16 cellular contexts compared by ENCODE assay signal in the genomic region with DNA sequence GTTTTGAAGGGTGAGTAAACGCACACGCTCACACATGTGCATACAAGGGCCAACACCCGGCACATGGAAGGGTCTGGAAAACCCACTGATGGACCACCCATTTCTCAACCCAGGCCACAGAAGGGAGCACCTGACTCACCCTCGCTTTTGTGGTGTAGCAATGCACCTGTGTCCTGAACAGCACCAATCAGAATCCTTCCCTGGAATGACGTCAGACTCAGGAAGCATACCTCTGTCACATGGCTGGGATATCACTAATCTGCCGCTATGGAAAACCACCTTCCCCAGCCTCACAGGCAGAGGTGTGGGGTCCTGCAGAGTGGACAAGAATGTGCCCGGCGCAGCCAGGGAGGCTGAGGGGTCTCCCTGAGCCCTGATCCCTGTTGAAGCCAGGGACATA. TPM values are rescaled to one million over a fixed set of nuclear protein-coding genes. Genes with fewer than 3 reads are reported as not detected.
DNase-seq lines count a peak whose midpoint lies in the region; FAIRE-seq and TF ChIP-seq lines count a peak whose summit lies in the region.
"Had no signal": no experiment of that assay in that cellular context is flagged by ENCODE, and none has a peak within 500 bp of the region (broad histone marks: within the 10 kb centered on the region; RNA-seq: fewer than 3 reads in every experiment).

No MANE protein-coding gene starts in this region.

- no peak overlapping the region for H2BK12ac ChIP-seq in mesenchymal stem cell (ENCODE audit: low read length in 2 of 2)

- H2AFZ ChIP-seq in mesenchymal stem cell (ENCODE audit: low read depth, low read length) = no peak overlapping the region

- no peak overlapping the region for H3K23ac ChIP-seq in mesenchymal stem cell (ENCODE audit: low read length in 2 of 2)

- no peak overlapping the region for H4K91ac ChIP-seq in mesenchymal stem cell (ENCODE audit: low read length)

- H2BK120ac ChIP-seq in mesenchymal stem cell (ENCODE audit: low read depth, low read length) = no peak overlapping the region

- H2AK5ac ChIP-seq in mesenchymal stem cell (ENCODE audit: low read length, severe bottlenecking) = no peak overlapping the region

- no peak overlapping the region for H3K4me2 ChIP-seq in mesenchymal stem cell (ENCODE audit: low read length, poor library complexity, severe bottlenecking)
- H3K4me2 ChIP-seq: smooth muscle cell had no signal

- H4K8ac ChIP-seq in mesenchymal stem cell (ENCODE audit: low read length) = no peak overlapping the region

- no peak overlapping the region for H2BK15ac ChIP-seq in mesenchymal stem cell (ENCODE audit: low read depth, poor library complexity, severe bottlenecking)

- TF ChIP-seq POLR2A in uterus (IDR thresholded peaks at IDR 0.05) = no peak

- H3K27ac Mint-ChIP-seq in activated naive CD4-positive, alpha-beta T cell treated with anti-CD3 and anti-CD28 coated beads, Interleukin-2, amount 50 U/mL, for 24 hours = peak overlapping the region; percentile 80

- no peaks in the 10 kb centered on the region for H3K79me1 ChIP-seq in mesenchymal stem cell (replicated peaks; ENCODE audit: low read length, poor library complexity, severe bottlenecking)

- H3K27ac ChIP-seq in RWPE1 = peak overlapping the region; percentile 100
- no peak overlapping the region for H3K27ac ChIP-seq in mesenchymal stem cell (ENCODE audit: low read length, poor library complexity, severe bottlenecking)
- H3K27ac ChIP-seq in uterus = no peak overlapping the region

- intact Hi-C loops in uterus (cut with DNase I; ENCODE audit: low total_unique reads) = no loop called here

- H3K4me3 ChIP-seq in bronchial epithelial cell (ENCODE audit: low read depth, low read length) (no peak overlapping the region), mesenchymal stem cell (ENCODE audit: insufficient read depth in 1 of 2, low read depth in 1 of 2, low read length in 2 of 2) (no peak overlapping the region), uterus (no peak overlapping the region)
- H3K4me3 ChIP-seq: smooth muscle cell had no signal

- CTCF ChIA-PET in RWPE1 (lab: Yijun Ruan, JAX) = no interaction called here

- H3K14ac ChIP-seq in mesenchymal stem cell (ENCODE audit: low read length in 2 of 2) = no peak overlapping the region

- H2BK5ac ChIP-seq in mesenchymal stem cell (ENCODE audit: low read depth, low read length, poor library complexity, severe bottlenecking) = no peak overlapping the region

- H3K4me1 ChIP-seq in mesenchymal stem cell (ENCODE audit: control insufficient read depth, insufficient read depth, low read depth, low read length) = peaks cover 14% of the 10 kb centered on the region
- no peaks in the 10 kb centered on the region for H3K4me1 ChIP-seq in uterus

- no peaks in the 10 kb centered on the region for H3K27me3 Mint-ChIP-seq in activated naive CD4-positive, alpha-beta T cell treated with anti-CD3 and anti-CD28 coated beads, Interleukin-2, amount 50 U/mL, for 24 hours

- H3K27me3 ChIP-seq in bronchial epithelial cell (ENCODE audit: control insufficient read depth, insufficient read depth, low read length) (no peaks in the 10 kb centered on the region), mesenchymal stem cell (ENCODE audit: control insufficient read depth in 1 of 2, insufficient read depth in 1 of 2, low read length in 2 of 2) (no peaks in the 10 kb centered on the region), uterus (no peaks in the 10 kb centered on the region)

- H3K9me3 ChIP-seq in mesenchymal stem cell (ENCODE audit: control insufficient read depth, low read length) (no peaks in the 10 kb centered on the region), uterus (no peaks in the 10 kb centered on the region)

- H3K36me3 Mint-ChIP-seq in activated naive CD4-positive, alpha-beta T cell treated with anti-CD3 and anti-CD28 coated beads, Interleukin-2, amount 50 U/mL, for 24 hours = peaks cover 4% of the 10 kb centered on the region

- no peaks in the 10 kb centered on the region for H3K9me3 Mint-ChIP-seq in activated naive CD4-positive, alpha-beta T cell treated with anti-CD3 and anti-CD28 coated beads, Interleukin-2, amount 50 U/mL, for 24 hours
- H3K9me3 Mint-ChIP-seq: neural crest cell had no signal

- H3K4ac ChIP-seq in mesenchymal stem cell (ENCODE audit: low read depth in 1 of 2, low read length in 2 of 2) = no peak overlapping the region

- TF ChIP-seq CTCF in RWPE1 (conservative IDR thresholded peaks at IDR 0.05; ENCODE audit: low read depth) = no peak
- no peak for TF ChIP-seq CTCF in bronchial epithelial cell (IDR thresholded peaks at IDR 0.05; ENCODE audit: insufficient read depth, low read length, severe bottlenecking)
- no peak for TF ChIP-seq CTCF in uterus (IDR thresholded peaks at IDR 0.05)

- no peak overlapping the region for H3K9ac ChIP-seq in mesenchymal stem cell (ENCODE audit: low read length)

- DNase-seq in activated naive CD4-positive, alpha-beta T cell treated with Interleukin-2 at 50 U/mL for 16 hours = no peak
- no peak for DNase-seq in RWPE1 (ENCODE audit: low spot score)
- peak; percentile 56 for DNase-seq in bronchial epithelial cell (ENCODE audit: low read depth)
- peak; percentile 17 for DNase-seq in stimulated activated naive CD4-positive, alpha-beta T cell treated with Interleukin-2 at 50 U/mL for 16 hours (lab: John Stamatoyannopoulos, UW)
- no peak for DNase-seq in mesenchymal stem cell
- no peak for DNase-seq in NCI-H510A treated with DMSO at 0.1 percent for 48 hours (lab: John Stamatoyannopoulos, UW)
- no peak for DNase-seq in uterus
- DNase-seq: activated gamma-delta T cell treated with Interleukin-2 at 50 U/mL for 16 hours, left cardiac atrium, NCI-H187, PC-3 had no signal

- FAIRE-seq in bronchial epithelial cell (lab: Jason Lieb, UNC) = peak; percentile 98
- FAIRE-seq: frontal cortex had no signal

- WGBS in mesenchymal stem cell = 85% methylated on average over 8 of the region's 8 CpGs

- peaks cover 32% of the 10 kb centered on the region for H3K4me1 Mint-ChIP-seq in activated naive CD4-positive, alpha-beta T cell treated with anti-CD3 and anti-CD28 coated beads, Interleukin-2, amount 50 U/mL, for 24 hours

- peak overlapping the region; percentile 63 for H3K4me3 Mint-ChIP-seq in activated naive CD4-positive, alpha-beta T cell treated with anti-CD3 and anti-CD28 coated beads, Interleukin-2, amount 50 U/mL, for 24 hours
- H3K4me3 Mint-ChIP-seq: neural crest cell had no signal

- POLR2A ChIA-PET in RWPE1 (lab: Yijun Ruan, JAX; ENCODE audit: low non-redundant PET) = no interaction called here

- no peaks in the 10 kb centered on the region for H3K36me3 ChIP-seq in bronchial epithelial cell (ENCODE audit: control insufficient read depth, insufficient read depth, low read length)
- H3K36me3 ChIP-seq in mesenchymal stem cell (ENCODE audit: control insufficient read depth in 1 of 2, insufficient read depth in 2 of 2, low read depth in 1 of 2, low read length in 2 of 2) = peaks cover 0 to 4% of the 10 kb centered on the region in 2 experiments
- no peaks in the 10 kb centered on the region for H3K36me3 ChIP-seq in uterus

- H3K18ac ChIP-seq in mesenchymal stem cell (ENCODE audit: low read depth in 1 of 2, low read length in 2 of 2) = no peak overlapping the region

RNA-seq across cellular contexts. Expression of a gene that starts 9.0 kb away (rescaled TPM):
- total RNA-seq in bronchial epithelial cell (not detected in 2 replicates), uterus (1 to 10 TPM in 1 of 4 donors, under 1 TPM in 2, not detected in 1; 0.76 to 8.8 (median 0.76) TPM)
- polyA plus RNA-seq in mesenchymal stem cell (2013, experiment 1 of 2) = not detected
- polyA plus RNA-seq in mesenchymal stem cell (2013, experiment 2 of 2) = not detected
- total RNA-seq: dermis microvascular lymphatic vessel endothelial cell, neural crest cell, PC-3 had no signal

RNA-seq across cellular contexts. Expression of a gene that starts 13.7 kb away (rescaled TPM):
- 2.4 and 7.0 TPM in 2 replicates for total RNA-seq in bronchial epithelial cell
- 9.7 TPM for polyA plus RNA-seq in mesenchymal stem cell (2013, experiment 1 of 2)
- polyA plus RNA-seq in mesenchymal stem cell (2013, experiment 2 of 2) = 8.7 TPM
- total RNA-seq in uterus = 10 to 100 TPM; 15.8 to 67.1 (median 27.7) TPM

RNA-seq across cellular contexts. Expression of a gene that starts 29.1 kb away (rescaled TPM):
- under 0.01 and 0.26 TPM in 2 replicates for total RNA-seq in bronchial epithelial cell
- 10.2 TPM for polyA plus RNA-seq in mesenchymal stem cell (2013, experiment 1 of 2)
- 9.7 TPM for polyA plus RNA-seq in mesenchymal stem cell (2013, experiment 2 of 2)
- 1 to 10 TPM in 2 of 4 donors, under 1 TPM in 1, not detected in 1; under 0.01 to 3.0 (median 1.5) TPM for total RNA-seq in uterus
- total RNA-seq: frontal cortex had no signal

RNA-seq across cellular contexts. Expression of a gene that starts 51.1 kb away (rescaled TPM):
- total RNA-seq in bronchial epithelial cell = 6.6 and 12.2 TPM in 2 replicates
- 15.7 TPM for polyA plus RNA-seq in mesenchymal stem cell (2013, experiment 1 of 2)
- polyA plus RNA-seq in mesenchymal stem cell (2013, experiment 2 of 2) = 14.0 TPM
- 10 to 100 TPM in 2 of 4 donors, 1 to 10 TPM in 2; 2.8 to 33.6 (median 10.0) TPM for total RNA-seq in uterus

Comparison
In these comparisons a context has a peak if more than half of its experiments do, and no peak if none do; other contexts are left out.
1. DNase-seq: peak in bronchial epithelial cell (single experiment) and stimulated activated naive CD4-positive, alpha-beta T cell treated with Interleukin-2 at 50 U/mL for 16 hours (single experiment); none in activated naive CD4-positive, alpha-beta T cell treated with Interleukin-2 at 50 U/mL for 16 hours (single experiment), RWPE1 (single experiment), mesenchymal stem cell (single experiment), NCI-H510A treated with DMSO at 0.1 percent for 48 hours (single experiment) and uterus (0 of 2).